ENCODE assay signal across 7 cellular contexts in genomic region chr20:6916938-6917337, GRCh38.
"Had no signal": no experiment of that assay in that cellular context is flagged by ENCODE, and none has a peak within 500 bp of the region (broad histone marks: within the 10 kb centered on the region; RNA-seq: fewer than 3 reads in every experiment).

No MANE protein-coding gene starts in this region.

- H3K36me3 ChIP-seq: HAP-1 had no signal

- H3K4me3 Mint-ChIP-seq: HFFc6, IgD-negative memory B cell had no signal

- H3K4me1 Mint-ChIP-seq: IgD-negative memory B cell had no signal

- DNase-seq: GOT3, H7, HFFc6, KBM-7 had no signal

- H3K27ac ChIP-seq: HL-60 had no signal

- H3K27ac Mint-ChIP-seq: HFFc6, IgD-negative memory B cell had no signal

- H3K27me3 Mint-ChIP-seq: IgD-negative memory B cell had no signal

- H3K4me3 ChIP-seq: HAP-1 had no signal

- H3K4me1 ChIP-seq: HAP-1 had no signal

- H3K36me3 Mint-ChIP-seq: IgD-negative memory B cell had no signal
